Comparison of ENCODE assay signal across 29 cellular contexts in genomic region chr10:51233337-51234100, GRCh38.
"Had no signal": no experiment of that assay in that cellular context is flagged by ENCODE, and none has a peak within 500 bp of the region (broad histone marks: within the 10 kb centered on the region; RNA-seq: fewer than 3 reads in every experiment).

No MANE protein-coding gene starts in this region.

- H3K27me3 ChIP-seq: colonic mucosa, gastroesophageal sphincter, heart left ventricle, hepatocyte, left lung, neutrophil, pancreas, right atrium auricular region, stomach, thyroid gland had no signal

- DNase-seq: colonic mucosa; effector CD8-positive, alpha-beta T cell; endodermal cell; foreskin fibroblast; heart left ventricle; kidney; left cardiac atrium; left lung; mesenchymal stem cell; mucosa of descending colon; naive B cell; pancreas; stimulated activated CD4-positive, alpha-beta T cell treated with anti-CD3 and anti-CD28 coated beads, Interleukin-12 subunit alpha, Interleukin-12 subunit beta, amount 100 ng/mL, for 4 hours; stimulated activated CD4-positive, alpha-beta T cell treated with anti-CD3 and anti-CD28 coated beads, Interleukin-1b, Interleukin-23, amount 100 ng/mL, for 48 hours; stimulated activated CD4-positive, alpha-beta T cell treated with anti-CD3 and anti-CD28 coated beads, Interleukin-4, amount 100 ng/mL, for 1 hour; stimulated activated naive CD4-positive, alpha-beta T cell treated with Interleukin-2 at 50 U/mL for 16 hours; stomach; thyroid gland had no signal

- H3K4me1 ChIP-seq: colonic mucosa, left lung, pancreas, prostate gland had no signal

- ATAC-seq: esophagus mucosa; gastroesophageal sphincter; heart left ventricle; left cardiac atrium; left lung; mucosa of descending colon; natural killer cell treated with Interleukin-12 subunit alpha and Interleukin-12 subunit beta and Interleukin-15 and Interleukin-18, amount 100 ng/mL, for 72 hours; pancreas; sciatic nerve; stimulated activated effector memory CD8-positive, alpha-beta T cell treated with anti-CD3 and anti-CD28 coated beads, Interleukin-12 subunit alpha, Interleukin-12 subunit beta, amount 100 ng/mL, for 72 hours had no signal

- H3K27ac ChIP-seq: colonic mucosa, epithelial cell of prostate, gastroesophageal sphincter, hepatocyte, left lung, neutrophil, pancreas, prostate gland, stomach had no signal

- H3K36me3 ChIP-seq: colonic mucosa, gastroesophageal sphincter, heart left ventricle, left lung, neutrophil, pancreas, prostate gland, right atrium auricular region, stomach, thyroid gland had no signal

- H3K4me3 ChIP-seq: colonic mucosa, gastroesophageal sphincter, heart left ventricle, hepatocyte, left lung, mucosa of descending colon, pancreas, prostate gland, right atrium auricular region, smooth muscle cell, stomach, thyroid gland had no signal

- H3K9me3 ChIP-seq: colonic mucosa, gastroesophageal sphincter, heart left ventricle, left lung, mucosa of descending colon, neutrophil, pancreas, prostate gland, right atrium auricular region, stomach, thyroid gland had no signal
